Comparison of ENCODE assay signal across 1 cellular context in genomic region chr6:20340459-20340858, GRCh38.
TF ChIP-seq lines count a peak whose summit lies in the region.

No MANE protein-coding gene starts in this region.

TF ChIP-seq in K562, 482 proteins besides CTCF, POLR2A, EP300 and RAD21 (continued from another document):
- TF ChIP-seq, protein P1, sequence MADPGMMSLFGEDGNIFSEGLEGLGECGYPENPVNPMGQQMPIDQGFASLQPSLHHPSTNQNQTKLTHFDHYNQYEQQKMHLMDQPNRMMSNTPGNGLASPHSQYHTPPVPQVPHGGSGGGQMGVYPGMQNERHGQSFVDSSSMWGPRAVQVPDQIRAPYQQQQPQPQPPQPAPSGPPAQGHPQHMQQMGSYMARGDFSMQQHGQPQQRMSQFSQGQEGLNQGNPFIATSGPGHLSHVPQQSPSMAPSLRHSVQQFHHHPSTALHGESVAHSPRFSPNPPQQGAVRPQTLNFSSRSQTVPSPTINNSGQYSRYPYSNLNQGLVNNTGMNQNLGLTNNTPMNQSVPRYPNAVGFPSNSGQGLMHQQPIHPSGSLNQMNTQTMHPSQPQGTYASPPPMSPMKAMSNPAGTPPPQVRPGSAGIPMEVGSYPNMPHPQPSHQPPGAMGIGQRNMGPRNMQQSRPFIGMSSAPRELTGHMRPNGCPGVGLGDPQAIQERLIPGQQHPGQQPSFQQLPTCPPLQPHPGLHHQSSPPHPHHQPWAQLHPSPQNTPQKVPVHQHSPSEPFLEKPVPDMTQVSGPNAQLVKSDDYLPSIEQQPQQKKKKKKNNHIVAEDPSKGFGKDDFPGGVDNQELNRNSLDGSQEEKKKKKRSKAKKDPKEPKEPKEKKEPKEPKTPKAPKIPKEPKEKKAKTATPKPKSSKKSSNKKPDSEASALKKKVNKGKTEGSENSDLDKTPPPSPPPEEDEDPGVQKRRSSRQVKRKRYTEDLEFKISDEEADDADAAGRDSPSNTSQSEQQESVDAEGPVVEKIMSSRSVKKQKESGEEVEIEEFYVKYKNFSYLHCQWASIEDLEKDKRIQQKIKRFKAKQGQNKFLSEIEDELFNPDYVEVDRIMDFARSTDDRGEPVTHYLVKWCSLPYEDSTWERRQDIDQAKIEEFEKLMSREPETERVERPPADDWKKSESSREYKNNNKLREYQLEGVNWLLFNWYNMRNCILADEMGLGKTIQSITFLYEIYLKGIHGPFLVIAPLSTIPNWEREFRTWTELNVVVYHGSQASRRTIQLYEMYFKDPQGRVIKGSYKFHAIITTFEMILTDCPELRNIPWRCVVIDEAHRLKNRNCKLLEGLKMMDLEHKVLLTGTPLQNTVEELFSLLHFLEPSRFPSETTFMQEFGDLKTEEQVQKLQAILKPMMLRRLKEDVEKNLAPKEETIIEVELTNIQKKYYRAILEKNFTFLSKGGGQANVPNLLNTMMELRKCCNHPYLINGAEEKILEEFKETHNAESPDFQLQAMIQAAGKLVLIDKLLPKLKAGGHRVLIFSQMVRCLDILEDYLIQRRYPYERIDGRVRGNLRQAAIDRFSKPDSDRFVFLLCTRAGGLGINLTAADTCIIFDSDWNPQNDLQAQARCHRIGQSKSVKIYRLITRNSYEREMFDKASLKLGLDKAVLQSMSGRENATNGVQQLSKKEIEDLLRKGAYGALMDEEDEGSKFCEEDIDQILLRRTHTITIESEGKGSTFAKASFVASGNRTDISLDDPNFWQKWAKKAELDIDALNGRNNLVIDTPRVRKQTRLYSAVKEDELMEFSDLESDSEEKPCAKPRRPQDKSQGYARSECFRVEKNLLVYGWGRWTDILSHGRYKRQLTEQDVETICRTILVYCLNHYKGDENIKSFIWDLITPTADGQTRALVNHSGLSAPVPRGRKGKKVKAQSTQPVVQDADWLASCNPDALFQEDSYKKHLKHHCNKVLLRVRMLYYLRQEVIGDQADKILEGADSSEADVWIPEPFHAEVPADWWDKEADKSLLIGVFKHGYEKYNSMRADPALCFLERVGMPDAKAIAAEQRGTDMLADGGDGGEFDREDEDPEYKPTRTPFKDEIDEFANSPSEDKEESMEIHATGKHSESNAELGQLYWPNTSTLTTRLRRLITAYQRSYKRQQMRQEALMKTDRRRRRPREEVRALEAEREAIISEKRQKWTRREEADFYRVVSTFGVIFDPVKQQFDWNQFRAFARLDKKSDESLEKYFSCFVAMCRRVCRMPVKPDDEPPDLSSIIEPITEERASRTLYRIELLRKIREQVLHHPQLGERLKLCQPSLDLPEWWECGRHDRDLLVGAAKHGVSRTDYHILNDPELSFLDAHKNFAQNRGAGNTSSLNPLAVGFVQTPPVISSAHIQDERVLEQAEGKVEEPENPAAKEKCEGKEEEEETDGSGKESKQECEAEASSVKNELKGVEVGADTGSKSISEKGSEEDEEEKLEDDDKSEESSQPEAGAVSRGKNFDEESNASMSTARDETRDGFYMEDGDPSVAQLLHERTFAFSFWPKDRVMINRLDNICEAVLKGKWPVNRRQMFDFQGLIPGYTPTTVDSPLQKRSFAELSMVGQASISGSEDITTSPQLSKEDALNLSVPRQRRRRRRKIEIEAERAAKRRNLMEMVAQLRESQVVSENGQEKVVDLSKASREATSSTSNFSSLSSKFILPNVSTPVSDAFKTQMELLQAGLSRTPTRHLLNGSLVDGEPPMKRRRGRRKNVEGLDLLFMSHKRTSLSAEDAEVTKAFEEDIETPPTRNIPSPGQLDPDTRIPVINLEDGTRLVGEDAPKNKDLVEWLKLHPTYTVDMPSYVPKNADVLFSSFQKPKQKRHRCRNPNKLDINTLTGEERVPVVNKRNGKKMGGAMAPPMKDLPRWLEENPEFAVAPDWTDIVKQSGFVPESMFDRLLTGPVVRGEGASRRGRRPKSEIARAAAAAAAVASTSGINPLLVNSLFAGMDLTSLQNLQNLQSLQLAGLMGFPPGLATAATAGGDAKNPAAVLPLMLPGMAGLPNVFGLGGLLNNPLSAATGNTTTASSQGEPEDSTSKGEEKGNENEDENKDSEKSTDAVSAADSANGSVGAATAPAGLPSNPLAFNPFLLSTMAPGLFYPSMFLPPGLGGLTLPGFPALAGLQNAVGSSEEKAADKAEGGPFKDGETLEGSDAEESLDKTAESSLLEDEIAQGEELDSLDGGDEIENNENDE (IDR thresholded peaks at IDR 0.05; ENCODE audit: low read depth, low read length), result no peak
- no peak for TF ChIP-seq E2F6 (IDR thresholded peaks at IDR 0.05; ENCODE audit: borderline replicate concordance in 1 of 2, extremely low read depth in 1 of 2, insufficient read depth in 1 of 2, insufficient read length in 1 of 2, low read depth in 1 of 2, low read length in 1 of 2, poor library complexity in 1 of 2, severe bottlenecking in 1 of 2)
- TF ChIP-seq ZNF12 (CRISPR knock-in tag; IDR thresholded peaks at IDR 0.05), result no peak
- no peak for TF ChIP-seq FOXJ2 (tag; IDR thresholded peaks at IDR 0.05)
- no peak for TF ChIP-seq YY1 (IDR thresholded peaks at IDR 0.05; ENCODE audit: borderline replicate concordance in 1 of 3, control insufficient read depth in 1 of 3, extremely low read depth in 1 of 3, insufficient read depth in 3 of 3, insufficient read length in 1 of 3, insufficient replicate concordance in 2 of 3, low read depth in 1 of 3, low read length in 2 of 3)
- no peak for TF ChIP-seq RB1 (IDR thresholded peaks at IDR 0.05; ENCODE audit: low read depth)
- no peak for TF ChIP-seq ZNF785 (CRISPR knock-in tag; IDR thresholded peaks at IDR 0.05)
- no peak for TF ChIP-seq E4F1 (CRISPR knock-in tag; IDR thresholded peaks at IDR 0.05; ENCODE audit: borderline replicate concordance)
- TF ChIP-seq ATF4 (CRISPR knock-in tag; IDR thresholded peaks at IDR 0.05), result no peak
- TF ChIP-seq SNAPC5 (CRISPR knock-in tag; IDR thresholded peaks at IDR 0.05), result no peak
- no peak for TF ChIP-seq CAMTA2 (CRISPR knock-in tag; conservative IDR thresholded peaks at IDR 0.05)
- TF ChIP-seq ZNF140 (CRISPR knock-in tag; IDR thresholded peaks at IDR 0.05), result no peak
- TF ChIP-seq PHTF2 (CRISPR knock-in tag; IDR thresholded peaks at IDR 0.05), result no peak
- TF ChIP-seq ZNF77 (CRISPR knock-in tag; IDR thresholded peaks at IDR 0.05), result no peak
- no peak for TF ChIP-seq BHLHE40 (IDR thresholded peaks at IDR 0.05; ENCODE audit: low read length)
- TF ChIP-seq RBM25 (IDR thresholded peaks at IDR 0.05; ENCODE audit: low read depth, low read length, severe bottlenecking), result no peak
